Comparison of ENCODE assay signal across 22 cellular contexts in genomic region chr9:136982232-136983051, GRCh38. TPM values are rescaled to one million over a fixed set of nuclear protein-coding genes. Genes with fewer than 3 reads are reported as not detected.
DNase-seq lines count a peak whose midpoint lies in the region; ATAC-seq, FAIRE-seq and TF ChIP-seq lines count a peak whose summit lies in the region.
"Had no signal": no experiment of that assay in that cellular context is flagged by ENCODE, and none has a peak within 500 bp of the region (broad histone marks: within the 10 kb centered on the region; RNA-seq: fewer than 3 reads in every experiment).

LCNL1 (plus strand) TSS chr9:136982993; CDS start chr9:136983587, 594 bp downstream.

- H2AFZ ChIP-seq in GM23338: no peak within 1 kb of the TSS

- no peak for DNase-seq in NT2/D1 (ENCODE audit: low read depth, low spot score)
- DNase-seq in caudate nucleus (lab: John Stamatoyannopoulos, UW): peak in 47 of 61 donors; percentile 29 to 89 (median 64)
- no peak for DNase-seq in kidney
- DNase-seq in substantia nigra (lab: John Stamatoyannopoulos, UW): peak in 44 of 49 donors; percentile 54 to 94 (median 77)
- DNase-seq in GM23338 (ENCODE audit: low spot score): no peak
- DNase-seq in NCI-H748 treated with DMSO at 0.1 percent for 48 hours (lab: John Stamatoyannopoulos, UW): no peak
- DNase-seq in CD14-positive monocyte (ENCODE audit: low spot score): no peak
- DNase-seq in CD4-positive, alpha-beta memory T cell: no peak
- DNase-seq: activated CD4-positive, alpha-beta T cell treated with anti-CD3 and anti-CD28 coated beads, Interleukin-2, amount 50 U/mL, for 1 hour; activated naive CD8-positive, alpha-beta T cell treated with anti-CD3 and anti-CD28 coated beads, Interleukin-2, amount 50 U/mL, for 24 hours; activated T-cell treated with anti-CD3 and anti-CD28 coated beads, Interleukin-2, amount 50 U/mL, for 1 hour; DMS53; foreskin fibroblast; mesendoderm; MM.1S; NCI-H1930; stimulated activated CD4-positive, alpha-beta T cell treated with anti-CD3 and anti-CD28 coated beads, Interleukin-4, amount 100 ng/mL, for 1 hour; trophoblast cell had no signal

- H3K4me1 Mint-ChIP-seq in GM23338 (peaks cover 1% of the 10 kb centered on the region; the same call in 2 of the 3 replicates), CD14-positive monocyte (no peaks in the 10 kb centered on the region)
- H3K4me1 Mint-ChIP-seq in CD4-positive, alpha-beta memory T cell: peaks cover 3 to 8% (median 5%) of the 10 kb centered on the region in 4 donors

- H3K27me3 Mint-ChIP-seq in GM23338 (ENCODE audit: insufficient read depth, low read depth, poor library complexity) (peaks cover 21% of the 10 kb centered on the region), CD14-positive monocyte (ENCODE audit: low read depth in 3 of 3) (peaks cover 45 to 68% (median 49%) of the 10 kb centered on the region in 3 donors)
- H3K27me3 Mint-ChIP-seq in CD4-positive, alpha-beta memory T cell: peaks cover 6 to 9% of the 10 kb centered on the region in 2 donors

- H3K4me3 Mint-ChIP-seq in GM23338: no peak within 1 kb of the TSS
- peak within 1 kb of the TSS in 1 of 2 donors; percentile 46 for H3K4me3 Mint-ChIP-seq in CD14-positive monocyte
- peak within 1 kb of the TSS in 2 of 8 donors; percentile 32 to 47 for H3K4me3 Mint-ChIP-seq in CD4-positive, alpha-beta memory T cell
- H3K4me3 Mint-ChIP-seq: activated naive CD8-positive, alpha-beta T cell treated with anti-CD3 and anti-CD28 coated beads, Interleukin-2, amount 50 U/mL, for 24 hours had no signal

- no peak for ATAC-seq in GM23338
- ATAC-seq: activated naive CD8-positive, alpha-beta T cell treated with anti-CD3 and anti-CD28 coated beads, Interleukin-2, amount 50 U/mL, for 24 hours had no signal

- H3K9me3 Mint-ChIP-seq in GM23338: no peaks in the 10 kb centered on the region
- peaks cover 0 to 7% (median 0%) of the 10 kb centered on the region in 7 donors for H3K9me3 Mint-ChIP-seq in CD14-positive monocyte
- H3K9me3 Mint-ChIP-seq in CD4-positive, alpha-beta memory T cell: no peaks in the 10 kb centered on the region
- H3K9me3 Mint-ChIP-seq: activated naive CD8-positive, alpha-beta T cell treated with anti-CD3 and anti-CD28 coated beads, Interleukin-2, amount 50 U/mL, for 24 hours had no signal

- no peaks in the 10 kb centered on the region for H4K20me1 ChIP-seq in GM23338 (replicated peaks; ENCODE audit: insufficient read depth)

- intact Hi-C loops in kidney (cut with DNase I) (no loop called here), CD14-positive monocyte (cut with micrococcal nuclease) (no loop called here)
- intact Hi-C loops in CD4-positive, alpha-beta memory T cell (cut with micrococcal nuclease): no loop called here

- no peak within 1 kb of the TSS for H3K4me2 ChIP-seq in GM23338

- H3K36me3 Mint-ChIP-seq in GM23338 (ENCODE audit: low read depth) (no peaks in the 10 kb centered on the region; the same call in 2 of the 3 replicates), CD14-positive monocyte (peaks cover 0 to 3% of the 10 kb centered on the region in 2 donors)
- H3K36me3 Mint-ChIP-seq in CD4-positive, alpha-beta memory T cell: no peaks in the 10 kb centered on the region

- CTCF ChIA-PET in CD4-positive, alpha-beta memory T cell (lab: Charles Lee; ENCODE audit: partially characterized antibody): interaction anchor here (0.9 to 1.0 kb wide), 2 partner anchors 9 to 46 kb away, joined by 3 read pairs; partner anchors contain the start of gene ABCA2

- H3K9me3 ChIP-seq in NT2/D1 (ENCODE audit: insufficient read depth, low read length) (no peaks in the 10 kb centered on the region), kidney (ENCODE audit: control insufficient read depth in 1 of 2, low read length in 2 of 2) (no peaks in the 10 kb centered on the region)
- no peaks in the 10 kb centered on the region for H3K9me3 ChIP-seq in CD4-positive, alpha-beta memory T cell (ENCODE audit: control insufficient read depth in 1 of 2, low read length in 2 of 2)
- H3K9me3 ChIP-seq: BE2C had no signal

- TF ChIP-seq CTCF in kidney (IDR thresholded peaks at IDR 0.05; ENCODE audit: borderline replicate concordance, extremely low read depth, insufficient read depth) (no peak), GM23338 (conservative IDR thresholded peaks at IDR 0.05; ENCODE audit: low read depth in 2 of 2) (0 out of 4 replicates have a peak, but pooled peaks of 1 of the 2 experiments have one; percentile 9), CD14-positive monocyte (IDR thresholded peaks at IDR 0.05) (no peak)

- no peaks in the 10 kb centered on the region for H3K9me2 ChIP-seq in GM23338 (ENCODE audit: insufficient read depth)

- H3K36me3 ChIP-seq in NT2/D1 (ENCODE audit: insufficient read depth, insufficient read length, low read length) (no peaks in the 10 kb centered on the region), kidney (ENCODE audit: control insufficient read depth in 1 of 2, insufficient read depth in 2 of 2, low read length in 2 of 2) (no peaks in the 10 kb centered on the region), GM23338 (ENCODE audit: insufficient read depth) (no peaks in the 10 kb centered on the region)
- no peaks in the 10 kb centered on the region for H3K36me3 ChIP-seq in CD4-positive, alpha-beta memory T cell (ENCODE audit: insufficient read depth, low read length)
- H3K36me3 ChIP-seq: BE2C had no signal

- H3K27ac Mint-ChIP-seq in GM23338: no peak within 1 kb of the TSS
- H3K27ac Mint-ChIP-seq in CD14-positive monocyte: peak within 1 kb of the TSS in 1 of 7 donors; percentile 66
- peak within 1 kb of the TSS in 1 of 7 donors; percentile 14 for H3K27ac Mint-ChIP-seq in CD4-positive, alpha-beta memory T cell
- H3K27ac Mint-ChIP-seq: activated naive CD8-positive, alpha-beta T cell treated with anti-CD3 and anti-CD28 coated beads, Interleukin-2, amount 50 U/mL, for 24 hours had no signal

- peak within 1 kb of the TSS; percentile 84 for H3K27ac ChIP-seq in caudate nucleus (ENCODE audit: low read depth, low read length)
- H3K27ac ChIP-seq in kidney (ENCODE audit: low read depth in 2 of 2, low read length in 2 of 2): peak within 1 kb of the TSS; percentile 51 to 80
- H3K27ac ChIP-seq in substantia nigra (ENCODE audit: low read depth, low read length, poor library complexity, severe bottlenecking): peak within 1 kb of the TSS; percentile 5
- H3K27ac ChIP-seq in GM23338 (ENCODE audit: low read depth): no peak within 1 kb of the TSS
- H3K27ac ChIP-seq in CD4-positive, alpha-beta memory T cell (ENCODE audit: low read depth, low read length): no peak within 1 kb of the TSS

- H3K4me1 ChIP-seq in NT2/D1 (ENCODE audit: insufficient read depth, insufficient read length) (peaks cover 46% of the 10 kb centered on the region), kidney (ENCODE audit: control insufficient read depth in 1 of 2, insufficient read depth in 1 of 2, low read depth in 1 of 2, low read length in 2 of 2) (peaks cover 0 to 5% of the 10 kb centered on the region in 2 donors), GM23338 (ENCODE audit: insufficient read depth) (peaks cover 3% of the 10 kb centered on the region; the same call in 1 of the 2 replicates)
- peaks cover 4% of the 10 kb centered on the region for H3K4me1 ChIP-seq in CD4-positive, alpha-beta memory T cell (ENCODE audit: insufficient read depth, low read length)

- POLR2A ChIA-PET in CD4-positive, alpha-beta memory T cell (lab: Charles Lee; ENCODE audit: partially characterized antibody): interaction anchor here (1.0 to 6.3 kb wide), 3 partner anchors 12 to 38 kb away, joined by 4 to 57 read pairs (median 4); partner anchors contain the start of genes CLIC3, FBXW5 and PAXX

- no peak within 1 kb of the TSS for H3K4me3 ChIP-seq in NT2/D1 (ENCODE audit: insufficient read length, low read depth)
- H3K4me3 ChIP-seq in kidney (ENCODE audit: low read length in 2 of 2): no peak within 1 kb of the TSS
- H3K4me3 ChIP-seq in GM23338: no peak within 1 kb of the TSS
- H3K4me3 ChIP-seq in CD4-positive, alpha-beta memory T cell (ENCODE audit: low read length in 2 of 2): no peak within 1 kb of the TSS

- H3K79me2 ChIP-seq in GM23338 (replicated peaks; ENCODE audit: insufficient read depth): no peaks in the 10 kb centered on the region

- H3K27me3 ChIP-seq in NT2/D1 (ENCODE audit: insufficient read depth, insufficient read length) (peaks cover 5% of the 10 kb centered on the region), GM23338 (ENCODE audit: insufficient read depth) (peaks cover 38% of the 10 kb centered on the region)
- H3K27me3 ChIP-seq in CD4-positive, alpha-beta memory T cell (ENCODE audit: insufficient read depth, low read length): peaks cover 5% of the 10 kb centered on the region
- H3K27me3 ChIP-seq: BE2C had no signal

- H3K9ac ChIP-seq in NT2/D1 (ENCODE audit: insufficient read length, low read depth) (peak within 1 kb of the TSS; percentile 32), kidney (ENCODE audit: low read length in 2 of 2) (no peak within 1 kb of the TSS)

- no peak for FAIRE-seq in kidney (lab: Jason Lieb, UNC)
- FAIRE-seq: endometrium had no signal

- no peaks in the 10 kb centered on the region for H3F3A ChIP-seq in GM23338 (replicated peaks; ENCODE audit: low read depth)

TF ChIP-seq in GM23338, 12 proteins besides CTCF, POLR2A, EP300 and RAD21 (continues in another document):
- no peak for TF ChIP-seq ETS1 (IDR thresholded peaks at IDR 0.05)

RNA-seq across cellular contexts. Expression of gene LCNL1, which starts in this region (rescaled TPM):
- total RNA-seq in kidney: 1.4 TPM
- polyA plus RNA-seq in kidney (ENCODE audit: insufficient read depth, low read depth, low replicate concordance) (0.54 TPM), GM23338 (2016; fragmentation: Nextera tagmentation; extraction: Ambion mirVana) (0.11 and 0.14 TPM in 2 replicates), CD14-positive monocyte (not detected)
- total RNA-seq in GM23338 (2014; rRNA removed; shearing (Covaris generic)): not detected in 2 replicates
- under 1 TPM; 0.14 to 0.17 TPM for total RNA-seq in CD4-positive, alpha-beta memory T cell
- polyA plus RNA-seq in CD4-positive, alpha-beta memory T cell: not detected
- total RNA-seq: NCI-H460, OCI-LY7 had no signal

Comparison
In these comparisons a context has a peak if more than half of its experiments do, and no peak if none do; other contexts are left out.
1. DNase-seq: peak in caudate nucleus (47 of 61) and substantia nigra (44 of 49); none in NT2/D1 (single experiment), kidney (single experiment), GM23338 (single experiment), NCI-H748 treated with DMSO at 0.1 percent for 48 hours (single experiment), CD14-positive monocyte (single experiment) and CD4-positive, alpha-beta memory T cell (0 of 5).
2. H3K27ac ChIP-seq: peak in caudate nucleus (single experiment), kidney (2 of 2) and substantia nigra (single experiment); none in GM23338 (single experiment) and CD4-positive, alpha-beta memory T cell (single experiment).